Comparison of ENCODE assay signal across 8 cellular contexts in the genomic region with DNA sequence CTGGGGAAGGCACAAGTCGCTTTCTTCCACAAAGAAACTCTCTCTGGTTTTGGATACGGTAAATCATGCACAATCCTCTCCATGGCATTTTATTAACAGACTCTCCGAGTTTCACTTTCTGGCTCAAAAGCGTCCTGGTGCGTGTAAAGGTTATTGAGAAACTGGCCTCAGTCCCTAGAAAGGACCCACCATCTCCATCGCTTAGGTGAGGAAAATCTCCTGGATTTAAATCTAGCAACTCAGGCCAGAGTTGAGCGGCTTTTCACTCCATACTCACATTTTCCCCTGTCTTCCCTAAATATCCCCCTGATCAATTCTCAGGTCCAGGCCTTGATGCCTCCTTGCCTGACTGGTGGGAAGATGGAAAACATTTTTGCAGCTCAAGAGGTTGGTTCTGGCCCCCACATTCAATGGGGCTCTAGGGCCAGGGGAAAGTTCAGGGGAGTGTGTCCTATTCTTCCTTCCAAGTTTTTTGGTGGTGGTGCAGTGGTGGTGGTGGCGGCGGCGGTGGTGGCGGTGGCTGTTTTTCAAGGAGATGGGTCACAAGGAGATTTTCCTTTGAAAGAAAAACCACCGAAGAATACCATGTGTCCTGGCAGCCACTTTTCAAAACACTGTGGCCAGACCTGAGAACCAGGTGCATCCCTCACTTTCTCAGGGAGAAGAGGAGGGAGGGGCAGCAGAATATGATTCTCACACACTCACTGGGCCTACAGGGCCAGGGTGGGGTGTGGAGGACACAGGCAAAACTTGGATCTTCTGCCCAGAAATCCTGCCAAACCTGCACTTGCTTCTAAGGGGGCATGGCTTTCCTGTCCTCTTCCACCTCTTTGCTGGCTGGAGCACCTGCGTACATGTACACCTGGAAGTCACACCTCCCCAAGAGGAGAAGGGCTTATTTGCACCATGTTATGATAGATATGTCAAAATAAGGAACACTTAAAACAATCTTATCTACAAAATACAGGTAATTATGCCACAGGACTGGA. TPM values are rescaled to one million over a fixed set of nuclear protein-coding genes. Genes with fewer than 3 reads are reported as not detected.
A peak's percentile ranks its signal among the peaks of the same experiment; 100 is the strongest.
DNase-seq lines count a peak whose midpoint lies in the region; ATAC-seq and TF ChIP-seq lines count a peak whose summit lies in the region.

No MANE protein-coding gene starts in this region.

- H3K4me1 Mint-ChIP-seq in activated naive CD4-positive, alpha-beta T cell treated with anti-CD3 and anti-CD28 coated beads, Interleukin-2, amount 50 U/mL, for 24 hours = peaks cover 78% of the 10 kb centered on the region
- peaks cover 72% of the 10 kb centered on the region for H3K4me1 Mint-ChIP-seq in activated CD8-positive, alpha-beta T cell treated with anti-CD3 and anti-CD28 coated beads for 36 hours (ENCODE audit: low read depth)

- no peaks in the 10 kb centered on the region for H3K9me3 ChIP-seq in tibial artery

- H3K36me3 Mint-ChIP-seq in activated naive CD4-positive, alpha-beta T cell treated with anti-CD3 and anti-CD28 coated beads, Interleukin-2, amount 50 U/mL, for 24 hours = no peaks in the 10 kb centered on the region
- H3K36me3 Mint-ChIP-seq in activated CD8-positive, alpha-beta T cell treated with anti-CD3 and anti-CD28 coated beads for 36 hours (ENCODE audit: low read depth) = peaks cover 37% of the 10 kb centered on the region

- peak; percentile 2 for ATAC-seq in activated CD8-positive, alpha-beta T cell treated with anti-CD3 and anti-CD28 coated beads for 36 hours

- H3K4me3 ChIP-seq in tibial artery = peak overlapping the region; percentile 80 to 86

- H3K4me3 Mint-ChIP-seq in activated naive CD4-positive, alpha-beta T cell treated with anti-CD3 and anti-CD28 coated beads, Interleukin-2, amount 50 U/mL, for 24 hours = peak overlapping the region; percentile 85
- H3K4me3 Mint-ChIP-seq in activated CD8-positive, alpha-beta T cell treated with anti-CD3 and anti-CD28 coated beads for 36 hours = peak overlapping the region; percentile 87

- H3K27me3 Mint-ChIP-seq in activated naive CD4-positive, alpha-beta T cell treated with anti-CD3 and anti-CD28 coated beads, Interleukin-2, amount 50 U/mL, for 24 hours = no peaks in the 10 kb centered on the region
- no peaks in the 10 kb centered on the region for H3K27me3 Mint-ChIP-seq in activated CD8-positive, alpha-beta T cell treated with anti-CD3 and anti-CD28 coated beads for 36 hours

- H3K9me3 Mint-ChIP-seq in activated naive CD4-positive, alpha-beta T cell treated with anti-CD3 and anti-CD28 coated beads, Interleukin-2, amount 50 U/mL, for 24 hours = no peaks in the 10 kb centered on the region
- H3K9me3 Mint-ChIP-seq in activated CD8-positive, alpha-beta T cell treated with anti-CD3 and anti-CD28 coated beads for 36 hours = no peaks in the 10 kb centered on the region

- H3K27ac Mint-ChIP-seq in activated naive CD4-positive, alpha-beta T cell treated with anti-CD3 and anti-CD28 coated beads, Interleukin-2, amount 50 U/mL, for 24 hours = peak overlapping the region; percentile 97
- peak overlapping the region; percentile 96 for H3K27ac Mint-ChIP-seq in activated CD8-positive, alpha-beta T cell treated with anti-CD3 and anti-CD28 coated beads for 36 hours

- DNase-seq in activated naive CD4-positive, alpha-beta T cell treated with Interleukin-2 at 50 U/mL for 16 hours = no peak
- no peak for DNase-seq in activated CD8-positive, alpha-beta T cell treated with anti-CD3 and anti-CD28 coated beads for 36 hours
- DNase-seq in islet precursor cell (peak; percentile 51), tibial artery (no peak), iPS-NIHi7 (ENCODE audit: extremely low spot score) (no peak), hippocampal formation (lab: John Stamatoyannopoulos, UW) (no peak), NCI-H2029 (lab: John Stamatoyannopoulos, UW) (no peak)

- H3K4me1 ChIP-seq in tibial artery = peaks cover 0 to 87% (median 72%) of the 10 kb centered on the region in 4 donors

- intact Hi-C loops in activated CD8-positive, alpha-beta T cell treated with anti-CD3 and anti-CD28 coated beads for 36 hours (cut with micrococcal nuclease) = loop anchor here (2.0 kb wide), 1 partner anchor 24 kb away; no protein-coding TSS in a partner anchor
- intact Hi-C loops in tibial artery (cut with DNase I; ENCODE audit: low total_unique reads) = no loop called here

- TF ChIP-seq CTCF in activated CD8-positive, alpha-beta T cell treated with anti-CD3 and anti-CD28 coated beads for 36 hours (IDR thresholded peaks at IDR 0.05) = no peak
- no peak for TF ChIP-seq CTCF in tibial artery (IDR thresholded peaks at IDR 0.05)

- H3K27me3 ChIP-seq in tibial artery = no peaks in the 10 kb centered on the region

- peak overlapping the region; percentile 95 to 96 for H3K27ac ChIP-seq in tibial artery

- POLR2A ChIA-PET in activated CD8-positive, alpha-beta T cell treated with anti-CD3 and anti-CD28 coated beads for 36 hours (lab: Charles Lee) = interaction anchor here (0.6 to 14.8 kb wide), 9 partner anchors 10 to 269 kb away, joined by 3 to 512 read pairs (median 4); no protein-coding TSS in a partner anchor

- H3K36me3 ChIP-seq in tibial artery = no peaks in the 10 kb centered on the region

- CTCF ChIA-PET in activated CD8-positive, alpha-beta T cell treated with anti-CD3 and anti-CD28 coated beads for 36 hours (lab: Charles Lee) = interaction anchor here (1.1 to 13.2 kb wide), 8 partner anchors 9 to 65 kb away, joined by 3 to 143 read pairs (median 14); no protein-coding TSS in a partner anchor

RNA-seq across cellular contexts. Expression of a gene that starts 46.7 kb away (rescaled TPM):
- total RNA-seq in activated CD8-positive, alpha-beta T cell treated with anti-CD3 and anti-CD28 coated beads for 36 hours = 10 to 100 TPM; 22.9 to 24.1 TPM
